8 cellular contexts compared by ENCODE assay signal in the genomic region with DNA sequence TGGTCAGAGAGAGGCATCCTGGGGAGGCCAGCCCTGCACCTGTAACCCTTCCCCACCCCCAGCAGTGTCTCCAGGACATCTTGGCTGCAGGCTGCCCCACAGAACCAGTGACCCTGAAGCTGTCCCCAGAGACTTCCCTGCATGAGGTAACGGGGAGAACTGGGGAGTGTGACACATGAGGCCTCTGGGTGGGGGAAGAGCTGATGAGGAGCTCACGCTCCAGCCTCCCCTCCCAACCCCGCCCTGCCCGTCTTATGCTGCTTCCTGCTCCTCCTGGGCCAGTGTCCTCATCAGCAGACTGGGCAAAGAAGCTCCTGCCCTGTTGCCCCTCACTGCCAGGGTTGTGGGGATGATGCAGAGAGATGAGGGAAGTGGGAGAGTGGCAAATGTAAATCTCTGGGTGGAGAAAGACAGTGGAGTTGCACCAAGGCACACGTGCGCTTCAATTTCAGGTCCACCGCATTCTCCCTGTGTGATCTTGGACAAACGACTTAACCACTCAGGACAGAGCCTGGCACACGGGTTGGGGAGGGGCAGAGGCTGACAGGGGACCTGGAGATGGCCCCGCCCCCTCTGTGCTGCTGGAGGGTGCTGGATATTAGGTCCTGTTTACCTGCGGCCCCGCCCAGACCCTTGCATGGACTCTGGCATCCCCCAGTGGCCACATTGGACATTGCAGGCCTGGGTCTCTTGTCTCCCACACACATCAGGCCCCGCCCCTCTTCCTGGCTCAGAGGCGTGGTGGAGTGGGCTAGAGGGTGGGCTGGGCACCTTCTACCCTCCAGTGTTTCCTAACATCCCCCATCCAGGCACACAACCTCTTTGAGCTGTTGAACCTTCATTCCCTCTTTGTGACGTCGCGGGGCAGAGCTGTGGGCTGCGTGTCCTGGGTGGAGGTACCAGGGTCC. TPM values are rescaled to one million over a fixed set of nuclear protein-coding genes. Genes with fewer than 3 reads are reported as not detected.
A peak's percentile ranks its signal among the peaks of the same experiment; 100 is the strongest.
DNase-seq lines count a peak whose midpoint lies in the region; ATAC-seq and TF ChIP-seq lines count a peak whose summit lies in the region.

No MANE protein-coding gene starts in this region.

- peak; percentile 78 for ATAC-seq in HG03175 (IDR thresholded peaks at IDR 0.05; ENCODE audit: unreplicated experiment)
- peak; percentile 86 to 92 (median 90) for ATAC-seq in right lobe of liver
- no peak for ATAC-seq in GM21737 (IDR thresholded peaks at IDR 0.05; ENCODE audit: unreplicated experiment)

- no peaks in the 10 kb centered on the region for H3K36me3 Mint-ChIP-seq in activated CD4-positive, alpha-beta T cell treated with anti-CD3 and anti-CD28 coated beads, Interleukin-2, amount 10 ng/mL, durations not matched to agents 24 days and 14 days (ENCODE audit: low read depth)

- H3K4me3 ChIP-seq in coronary artery: no peak overlapping the region
- no peak overlapping the region for H3K4me3 ChIP-seq in right lobe of liver

- H3K9me3 Mint-ChIP-seq in activated CD4-positive, alpha-beta T cell treated with anti-CD3 and anti-CD28 coated beads, Interleukin-2, amount 10 ng/mL, durations not matched to agents 24 days and 14 days: no peaks in the 10 kb centered on the region

- H3K27me3 Mint-ChIP-seq in activated CD4-positive, alpha-beta T cell treated with anti-CD3 and anti-CD28 coated beads, Interleukin-2, amount 10 ng/mL, durations not matched to agents 24 days and 14 days: peaks cover 7% of the 10 kb centered on the region

- TF ChIP-seq POLR2A in right lobe of liver (IDR thresholded peaks at IDR 0.05): no peak

- intact Hi-C loops in activated CD4-positive, alpha-beta T cell treated with anti-CD3 and anti-CD28 coated beads, Interleukin-2, amount 10 ng/mL, durations not matched to agents 24 days and 14 days (cut with micrococcal nuclease): loop anchor here (1.0 kb wide), 2 partner anchors 47 to 264 kb away; no protein-coding TSS in a partner anchor
- intact Hi-C loops in right lobe of liver (cut with DNase I): loop anchor here (5.0 to 10.0 kb wide), 2 partner anchors 49 to 51 kb away; a partner anchor contains a TSS

- DNase-seq in GM03348 (ENCODE audit: low spot score) (peak; percentile 88), NCI-H526 (lab: John Stamatoyannopoulos, UW) (peak; percentile 91 to 97), coronary artery (ENCODE audit: low spot score) (peak; percentile 85), right lobe of liver (peak; percentile 85 to 86 (median 85))
- DNase-seq in activated CD4-positive, alpha-beta T cell treated with anti-CD3 and anti-CD28 coated beads, Interleukin-2, amount 10 ng/mL, durations not matched to agents 24 days and 14 days: peak; percentile 96
- DNase-seq in stimulated activated CD4-positive, alpha-beta T cell treated with anti-CD3 and anti-CD28 coated beads, TNF-alpha, amount 100 ng/mL, for 4 hours (ENCODE audit: low read depth in 3 of 3): peak; percentile 44 to 79 (median 71)

- no peaks in the 10 kb centered on the region for H3K36me3 ChIP-seq in right lobe of liver

- no peaks in the 10 kb centered on the region for H3K27me3 ChIP-seq in right lobe of liver

- peaks cover 0 to 3% (median 0%) of the 10 kb centered on the region in 4 donors for H3K4me1 ChIP-seq in right lobe of liver

- H3K27ac ChIP-seq in coronary artery: no peak overlapping the region
- H3K27ac ChIP-seq in right lobe of liver: no peak overlapping the region

- 51% methylated on average over 5 of the region's 18 CpGs for WGBS in right lobe of liver (ENCODE audit: insufficient coverage, low coverage, low lambda C conversion rate, missing lambda C conversion rate)

- peaks cover 6% of the 10 kb centered on the region for H3K4me1 Mint-ChIP-seq in activated CD4-positive, alpha-beta T cell treated with anti-CD3 and anti-CD28 coated beads, Interleukin-2, amount 10 ng/mL, durations not matched to agents 24 days and 14 days

- H3K27ac Mint-ChIP-seq in activated CD4-positive, alpha-beta T cell treated with anti-CD3 and anti-CD28 coated beads, Interleukin-2, amount 10 ng/mL, durations not matched to agents 24 days and 14 days: no peak overlapping the region

- no peak overlapping the region for H3K4me3 Mint-ChIP-seq in activated CD4-positive, alpha-beta T cell treated with anti-CD3 and anti-CD28 coated beads, Interleukin-2, amount 10 ng/mL, durations not matched to agents 24 days and 14 days

- TF ChIP-seq CTCF in coronary artery (IDR thresholded peaks at IDR 0.05) (peak; percentile 94), right lobe of liver (IDR thresholded peaks at IDR 0.05) (peak; percentile 74 to 95 (median 92))

- no peaks in the 10 kb centered on the region for H3K9me3 ChIP-seq in right lobe of liver

RNA-seq across cellular contexts. Expression of a gene that starts 12.3 kb away (rescaled TPM):
- total RNA-seq in activated CD4-positive, alpha-beta T cell treated with anti-CD3 and anti-CD28 coated beads, Interleukin-2, amount 10 ng/mL, durations not matched to agents 24 days and 14 days: not detected in 2 replicates
- total RNA-seq in right lobe of liver: not detected

RNA-seq across cellular contexts. Expression of a gene that starts 17.6 kb away (rescaled TPM):
- 0.26 and 0.38 TPM in 2 replicates for total RNA-seq in activated CD4-positive, alpha-beta T cell treated with anti-CD3 and anti-CD28 coated beads, Interleukin-2, amount 10 ng/mL, durations not matched to agents 24 days and 14 days
- total RNA-seq in right lobe of liver: under 1 TPM in 2 of 6 experiments, not detected in 4; 0.19 to 1.00 TPM

RNA-seq across cellular contexts. Expression of a gene that starts 34.0 kb away (rescaled TPM):
- not detected in 2 replicates for total RNA-seq in activated CD4-positive, alpha-beta T cell treated with anti-CD3 and anti-CD28 coated beads, Interleukin-2, amount 10 ng/mL, durations not matched to agents 24 days and 14 days
- total RNA-seq in right lobe of liver: under 1 TPM in 2 of 6 experiments, not detected in 4; 0.43 to 0.47 TPM

RNA-seq across cellular contexts. Expression of a gene that starts 38.0 kb away (rescaled TPM):
- total RNA-seq in activated CD4-positive, alpha-beta T cell treated with anti-CD3 and anti-CD28 coated beads, Interleukin-2, amount 10 ng/mL, durations not matched to agents 24 days and 14 days: not detected in 2 replicates
- total RNA-seq in right lobe of liver: 1 to 10 TPM in 4 of 6 experiments, under 1 TPM in 2; 0.54 to 2.0 (median 1.2) TPM

RNA-seq across cellular contexts. Expression of a gene that starts 51.8 kb away (rescaled TPM):
- total RNA-seq in activated CD4-positive, alpha-beta T cell treated with anti-CD3 and anti-CD28 coated beads, Interleukin-2, amount 10 ng/mL, durations not matched to agents 24 days and 14 days: not detected in 2 replicates
- not detected for total RNA-seq in right lobe of liver
